In the genomic region with DNA sequence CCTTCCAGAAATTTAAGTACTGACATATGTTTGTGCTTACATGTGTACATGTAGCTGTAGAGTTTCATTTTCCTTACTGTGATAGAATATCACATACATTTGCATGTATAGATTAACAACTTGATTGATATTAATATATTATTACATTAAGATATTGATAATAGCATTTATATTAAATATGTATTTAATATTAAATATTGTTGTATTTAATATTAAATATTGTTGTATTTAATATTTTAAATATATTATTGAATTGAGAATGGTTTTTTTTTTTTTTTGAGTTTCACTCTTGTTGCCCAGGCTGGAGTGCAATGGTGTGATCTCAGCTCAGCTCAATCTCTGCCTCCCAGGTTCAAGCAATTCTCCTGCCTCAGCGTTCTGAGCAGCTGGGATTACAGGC, we compare ENCODE assay signal across 22 cellular contexts.
A peak's percentile ranks its signal among the peaks of the same experiment; 100 is the strongest.
DNase-seq lines count a peak whose midpoint lies in the region; ATAC-seq, FAIRE-seq and TF ChIP-seq lines count a peak whose summit lies in the region.
"Had no signal": no experiment of that assay in that cellular context is flagged by ENCODE, and none has a peak within 500 bp of the region (broad histone marks: within the 10 kb centered on the region; RNA-seq: fewer than 3 reads in every experiment).

No MANE protein-coding gene starts in this region.

- H3K36me3 Mint-ChIP-seq in WTC11 = peaks cover 23% of the 10 kb centered on the region
- H3K36me3 Mint-ChIP-seq in activated T-helper 17 cell treated with anti-CD3 and anti-CD28 coated beads, Interleukin-2, amount 50 U/mL, for 72 hours (ENCODE audit: low read depth) = no peaks in the 10 kb centered on the region
- H3K36me3 Mint-ChIP-seq: CD4-positive, CD25-positive, alpha-beta regulatory T cell had no signal

- H3K27ac ChIP-seq in pancreas = no peak overlapping the region
- H3K27ac ChIP-seq: 22Rv1, BLaER1 had no signal

- CTCF ChIA-PET in WTC11 (lab: Charles Lee) = no interaction called here

- H3K9me3 Mint-ChIP-seq in WTC11 = peaks cover 25% of the 10 kb centered on the region
- no peaks in the 10 kb centered on the region for H3K9me3 Mint-ChIP-seq in activated T-helper 17 cell treated with anti-CD3 and anti-CD28 coated beads, Interleukin-2, amount 50 U/mL, for 72 hours

- no peak overlapping the region for H3K27ac Mint-ChIP-seq in WTC11
- no peak overlapping the region for H3K27ac Mint-ChIP-seq in activated T-helper 17 cell treated with anti-CD3 and anti-CD28 coated beads, Interleukin-2, amount 50 U/mL, for 72 hours
- H3K27ac Mint-ChIP-seq: CD14-positive monocyte; CD4-positive, alpha-beta memory T cell; CD4-positive, CD25-positive, alpha-beta regulatory T cell had no signal

- H3K9me3 ChIP-seq in pancreas = no peaks in the 10 kb centered on the region
- H3K9me3 ChIP-seq: BE2C, Caco-2 had no signal

- no peak for DNase-seq in WTC11 (ENCODE audit: low spot score)
- no peak for DNase-seq in frontal cortex (ENCODE audit: low spot score in 2 of 2)
- DNase-seq in pancreas = no peak
- DNase-seq in GF-D8 (lab: John Stamatoyannopoulos, UW) = no peak
- no peak for DNase-seq in sciatic nerve (ENCODE audit: low spot score)
- DNase-seq: ACHN; BE2C; C1 segment of cervical spinal cord; Caco-2; Calu3; CD4-positive, alpha-beta memory T cell; CD4-positive, CD25-positive, alpha-beta regulatory T cell; DMS79 treated with DMSO at 0.1 percent for 48 hours; GDM1 had no signal

- TF ChIP-seq CTCF in WTC11 (IDR thresholded peaks at IDR 0.05) (no peak), pancreas (IDR thresholded peaks at IDR 0.05) (no peak)

- peaks cover 4% of the 10 kb centered on the region; the same call in 1 of the 2 replicates for H3K27me3 Mint-ChIP-seq in WTC11 (ENCODE audit: low read depth)
- H3K27me3 Mint-ChIP-seq in activated T-helper 17 cell treated with anti-CD3 and anti-CD28 coated beads, Interleukin-2, amount 50 U/mL, for 72 hours = peaks cover 4% of the 10 kb centered on the region
- H3K27me3 Mint-ChIP-seq: CD4-positive, alpha-beta memory T cell had no signal

- no peaks in the 10 kb centered on the region for H3K4me1 ChIP-seq in pancreas
- H3K4me1 ChIP-seq: BE2C, BLaER1, Caco-2 had no signal

- ATAC-seq in WTC11 (no peak), pancreas (no peak), sciatic nerve (no peak)
- no peak for ATAC-seq in activated T-helper 17 cell treated with anti-CD3 and anti-CD28 coated beads, Interleukin-2, amount 50 U/mL, for 72 hours (replicated peaks)

- H3K4me3 ChIP-seq in pancreas = no peak overlapping the region
- H3K4me3 ChIP-seq: BLaER1 had no signal

- no peak overlapping the region for H3K4me3 Mint-ChIP-seq in WTC11
- H3K4me3 Mint-ChIP-seq in activated T-helper 17 cell treated with anti-CD3 and anti-CD28 coated beads, Interleukin-2, amount 50 U/mL, for 72 hours = no peak overlapping the region
- H3K4me3 Mint-ChIP-seq: CD14-positive monocyte; CD4-positive, alpha-beta memory T cell; CD4-positive, CD25-positive, alpha-beta regulatory T cell had no signal

- FAIRE-seq in A204.1 (lab: Jason Lieb, UNC) (peak; percentile 14), frontal cortex (lab: Jason Lieb, UNC) (peak; percentile 82), pancreas (lab: Jason Lieb, UNC) (peak; percentile 82)
- FAIRE-seq: D721Med, GM12891, GM18507 had no signal

- H3K36me3 ChIP-seq in pancreas = no peaks in the 10 kb centered on the region
- H3K36me3 ChIP-seq: BE2C had no signal

- intact Hi-C loops in pancreas (cut with DNase I) (no loop called here), sciatic nerve (cut with DNase I) (no loop called here)

- 29 to 89% methylated on average over 1 of the region's 1 CpG for WGBS in pancreas, 2 donors

- POLR2A ChIA-PET in WTC11 (lab: Charles Lee) = no interaction called here

- no peaks in the 10 kb centered on the region for H3K4me1 Mint-ChIP-seq in WTC11
- H3K4me1 Mint-ChIP-seq in activated T-helper 17 cell treated with anti-CD3 and anti-CD28 coated beads, Interleukin-2, amount 50 U/mL, for 72 hours = no peaks in the 10 kb centered on the region
- H3K4me1 Mint-ChIP-seq: CD14-positive monocyte; CD4-positive, alpha-beta memory T cell; CD4-positive, CD25-positive, alpha-beta regulatory T cell had no signal

- H3K27me3 ChIP-seq in pancreas = no peaks in the 10 kb centered on the region
- H3K27me3 ChIP-seq: BE2C, BLaER1 had no signal

TF ChIP-seq in WTC11, 78 proteins besides CTCF, POLR2A, EP300 and RAD21:
- TF ChIP-seq ZNF423 (CRISPR knock-in tag; IDR thresholded peaks at IDR 0.05) = no peak
- TF ChIP-seq HMGA2 (CRISPR knock-in tag; IDR thresholded peaks at IDR 0.05) = peak; percentile 93
